Comparison of ENCODE assay signal across 18 cellular contexts in the genomic region with DNA sequence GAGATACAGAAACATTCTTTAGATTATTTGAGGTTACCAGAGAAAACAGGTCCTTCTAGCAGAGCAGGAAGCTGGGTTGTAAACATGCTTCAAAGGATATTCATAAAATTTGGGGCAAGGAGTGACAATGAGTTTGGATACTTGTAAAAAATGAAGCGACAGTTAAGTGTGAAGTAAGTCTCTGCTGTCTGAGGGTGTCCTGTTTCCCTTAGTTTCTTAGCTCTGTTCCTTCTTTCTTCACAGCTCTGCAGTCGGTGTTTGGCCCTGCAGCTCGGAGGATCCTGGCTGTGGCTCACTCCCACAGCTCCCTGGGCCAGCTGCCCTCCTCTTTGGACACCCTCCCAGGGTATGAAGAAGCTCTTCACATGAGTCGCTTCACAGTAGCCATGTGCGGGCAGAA. TPM values are rescaled to one million over a fixed set of nuclear protein-coding genes. Genes with fewer than 3 reads are reported as not detected.
A peak's percentile ranks its signal among the peaks of the same experiment; 100 is the strongest.
DNase-seq lines count a peak whose midpoint lies in the region; ATAC-seq and TF ChIP-seq lines count a peak whose summit lies in the region.
"Had no signal": no experiment of that assay in that cellular context is flagged by ENCODE, and none has a peak within 500 bp of the region (broad histone marks: within the 10 kb centered on the region; RNA-seq: fewer than 3 reads in every experiment).

No MANE protein-coding gene starts in this region.

- H3K27ac Mint-ChIP-seq in activated T-cell treated with anti-CD3 and anti-CD28 coated beads, Interleukin-2, amount 50 U/mL, for 72 hours: no peak overlapping the region
- H3K27ac Mint-ChIP-seq: activated CD4-positive, alpha-beta memory T cell treated with anti-CD3 and anti-CD28 coated beads for 36 hours; stimulated activated memory B cell treated with anti-CD40 and anti-IgM and Interleukin-4, amounts not matched to agents 10 μg/mL and 1 μg/mL and 100 μg/mL, for 72 hours had no signal

- no peaks in the 10 kb centered on the region for H3K9me3 ChIP-seq in heart left ventricle
- H3K9me3 ChIP-seq: BLaER1, gastrocnemius medialis, right lobe of liver had no signal

- no peaks in the 10 kb centered on the region for H3K36me3 ChIP-seq in heart left ventricle
- H3K36me3 ChIP-seq: BLaER1, gastrocnemius medialis, right lobe of liver had no signal

- 45 to 61% (median 48%) methylated on average over 5 of the region's 5 CpGs for WGBS in heart left ventricle, 4 donors

- TF ChIP-seq CTCF in VCaP (conservative IDR thresholded peaks at IDR 0.05): no peak
- no peak for TF ChIP-seq CTCF in heart left ventricle (IDR thresholded peaks at IDR 0.05)

- TF ChIP-seq POLR2A in heart left ventricle (IDR thresholded peaks at IDR 0.05): no peak

- DNase-seq in EL (peak; percentile 43), heart left ventricle (peak in 1 of 5 donors; percentile 31), posterior cingulate gyrus (peak in 8 of 10 donors; percentile 11 to 91 (median 46)), DMS79 (lab: John Stamatoyannopoulos, UW) (no peak), NCI-H128 (lab: John Stamatoyannopoulos, UW; ENCODE audit: unreplicated experiment) (no peak)
- DNase-seq in activated T-cell treated with anti-CD3 and anti-CD28 coated beads, Interleukin-2, amount 50 U/mL, for 72 hours: no peak
- DNase-seq: activated CD4-positive, alpha-beta memory T cell treated with anti-CD3 and anti-CD28 coated beads for 36 hours; gastrocnemius medialis; H7; KG1; NCI-H187; NCI-H526; right lobe of liver; stimulated activated CD4-positive, alpha-beta T cell treated with anti-CD3 and anti-CD28 coated beads, Interleukin-4, amount 100 ng/mL, for 4 hours had no signal

- H3K9me3 Mint-ChIP-seq in activated T-cell treated with anti-CD3 and anti-CD28 coated beads, Interleukin-2, amount 50 U/mL, for 72 hours: no peaks in the 10 kb centered on the region
- H3K9me3 Mint-ChIP-seq: activated CD4-positive, alpha-beta memory T cell treated with anti-CD3 and anti-CD28 coated beads for 36 hours; stimulated activated memory B cell treated with anti-CD40 and anti-IgM and Interleukin-4, amounts not matched to agents 10 μg/mL and 1 μg/mL and 100 μg/mL, for 72 hours had no signal

- no peaks in the 10 kb centered on the region for H3K36me3 Mint-ChIP-seq in activated T-cell treated with anti-CD3 and anti-CD28 coated beads, Interleukin-2, amount 50 U/mL, for 72 hours (ENCODE audit: insufficient read depth in 2 of 2)
- H3K36me3 Mint-ChIP-seq: activated CD4-positive, alpha-beta memory T cell treated with anti-CD3 and anti-CD28 coated beads for 36 hours; stimulated activated memory B cell treated with anti-CD40 and anti-IgM and Interleukin-4, amounts not matched to agents 10 μg/mL and 1 μg/mL and 100 μg/mL, for 72 hours had no signal

- peaks cover 0 to 15% (median 2%) of the 10 kb centered on the region in 12 donors for H3K4me1 ChIP-seq in heart left ventricle
- H3K4me1 ChIP-seq: gastrocnemius medialis, right lobe of liver had no signal

- H3K27me3 ChIP-seq in heart left ventricle: peaks cover 0 to 19% (median 0%) of the 10 kb centered on the region in 9 donors
- H3K27me3 ChIP-seq: BLaER1, right lobe of liver had no signal

- ATAC-seq in heart left ventricle: peak; percentile 53 to 78 (median 66)
- no peak for ATAC-seq in HG02763 (IDR thresholded peaks at IDR 0.05; ENCODE audit: unreplicated experiment)
- ATAC-seq in activated T-cell treated with anti-CD3 and anti-CD28 coated beads, Interleukin-2, amount 50 U/mL, for 72 hours (replicated peaks in 1 of 2): no peak
- ATAC-seq: right lobe of liver; stimulated activated memory B cell treated with anti-CD40 and anti-IgM and Interleukin-4, amounts not matched to agents 10 μg/mL and 1 μg/mL and 100 μg/mL, for 72 hours had no signal

- intact Hi-C loops in heart left ventricle (cut with DNase I) (loop anchor here in 9 of 10 donors (2.0 to 5.0 kb wide), 3 partner anchors 37 to 157 kb away; a partner anchor contains a TSS), posterior cingulate gyrus (cut with DNase I) (loop anchor here (1.0 kb wide), 1 partner anchor 36 kb away; no protein-coding TSS in a partner anchor)

- H3K4me3 ChIP-seq in heart left ventricle: no peak overlapping the region
- H3K4me3 ChIP-seq: BLaER1, gastrocnemius medialis, right lobe of liver had no signal

- peaks cover 28% of the 10 kb centered on the region for H3K27me3 Mint-ChIP-seq in activated T-cell treated with anti-CD3 and anti-CD28 coated beads, Interleukin-2, amount 50 U/mL, for 72 hours (ENCODE audit: low read depth)

- no peak overlapping the region for H3K4me3 Mint-ChIP-seq in activated T-cell treated with anti-CD3 and anti-CD28 coated beads, Interleukin-2, amount 50 U/mL, for 72 hours
- H3K4me3 Mint-ChIP-seq: activated CD4-positive, alpha-beta memory T cell treated with anti-CD3 and anti-CD28 coated beads for 36 hours; stimulated activated memory B cell treated with anti-CD40 and anti-IgM and Interleukin-4, amounts not matched to agents 10 μg/mL and 1 μg/mL and 100 μg/mL, for 72 hours had no signal

- H3K27ac ChIP-seq in VCaP: peak overlapping the region; percentile 28
- peak overlapping the region in 1 of 12 donors; percentile 25 for H3K27ac ChIP-seq in heart left ventricle
- H3K27ac ChIP-seq: BLaER1, gastrocnemius medialis, right lobe of liver had no signal

- H3K4me1 Mint-ChIP-seq in activated T-cell treated with anti-CD3 and anti-CD28 coated beads, Interleukin-2, amount 50 U/mL, for 72 hours (ENCODE audit: low read depth): peaks cover 6% of the 10 kb centered on the region

RNA-seq across cellular contexts. Expression of a gene that starts 10.8 kb away (rescaled TPM):
- under 1 TPM in 1 of 9 donors, not detected in 8; 0.53 TPM for total RNA-seq in heart left ventricle
- under 1 TPM in 1 of 2 donors, not detected in 1; 0.03 TPM for polyA plus RNA-seq in heart left ventricle
- not detected for total RNA-seq in activated T-cell treated with anti-CD3 and anti-CD28 coated beads, Interleukin-2, amount 50 U/mL, for 72 hours
- total RNA-seq: activated CD4-positive, alpha-beta memory T cell treated with anti-CD3 and anti-CD28 coated beads for 36 hours; gastrocnemius medialis; H7 had no signal

RNA-seq across cellular contexts. Expression of a gene that starts 17.7 kb away (rescaled TPM):
- 1 to 10 TPM in 2 of 9 donors, under 1 TPM in 5, not detected in 2; 0.34 to 1.6 (median 0.81) TPM for total RNA-seq in heart left ventricle
- polyA plus RNA-seq in heart left ventricle: under 1 TPM; 0.07 to 0.38 TPM
- total RNA-seq in activated T-cell treated with anti-CD3 and anti-CD28 coated beads, Interleukin-2, amount 50 U/mL, for 72 hours: not detected
- total RNA-seq: activated CD4-positive, alpha-beta memory T cell treated with anti-CD3 and anti-CD28 coated beads for 36 hours; H7 had no signal

RNA-seq across cellular contexts. Expression of a gene that starts 23.0 kb away (rescaled TPM):
- 100 to 1,000 TPM; 212 to 790 (median 297) TPM for total RNA-seq in heart left ventricle
- polyA plus RNA-seq in heart left ventricle: 100 to 1,000 TPM; 126 to 258 TPM
- total RNA-seq in activated T-cell treated with anti-CD3 and anti-CD28 coated beads, Interleukin-2, amount 50 U/mL, for 72 hours: 10 to 100 TPM; 15.8 to 20.3 TPM

RNA-seq across cellular contexts. Expression of a gene that starts 59.7 kb away (rescaled TPM):
- 10 to 100 TPM in 1 of 9 donors, 1 to 10 TPM in 6, under 1 TPM in 2; 0.83 to 31.5 (median 1.9) TPM for total RNA-seq in heart left ventricle
- 1 to 10 TPM; 1.1 to 2.7 TPM for polyA plus RNA-seq in heart left ventricle
- total RNA-seq in activated T-cell treated with anti-CD3 and anti-CD28 coated beads, Interleukin-2, amount 50 U/mL, for 72 hours: not detected
- total RNA-seq: activated CD4-positive, alpha-beta memory T cell treated with anti-CD3 and anti-CD28 coated beads for 36 hours had no signal

Comparison
In these comparisons a context has a peak if more than half of its experiments do, and no peak if none do; other contexts are left out.
1. DNase-seq: peak in EL (single experiment) and posterior cingulate gyrus (8 of 10); none in DMS79 (single experiment), activated T-cell treated with anti-CD3 and anti-CD28 coated beads, Interleukin-2, amount 50 U/mL, for 72 hours (0 of 2) and NCI-H128 (single experiment).
2. ATAC-seq: peak in heart left ventricle (4 of 4); none in HG02763 (single experiment) and activated T-cell treated with anti-CD3 and anti-CD28 coated beads, Interleukin-2, amount 50 U/mL, for 72 hours (0 of 2).
3. RNA of a gene that starts 23.0 kb away (total RNA-seq): 212 to 790 TPM in heart left ventricle; 15.8 to 20.3 TPM in activated T-cell treated with anti-CD3 and anti-CD28 coated beads, Interleukin-2, amount 50 U/mL, for 72 hours; every median in the first group is over 4 times any median in the second.